Comparison of ENCODE assay signal across 37 cellular contexts in the genomic region with DNA sequence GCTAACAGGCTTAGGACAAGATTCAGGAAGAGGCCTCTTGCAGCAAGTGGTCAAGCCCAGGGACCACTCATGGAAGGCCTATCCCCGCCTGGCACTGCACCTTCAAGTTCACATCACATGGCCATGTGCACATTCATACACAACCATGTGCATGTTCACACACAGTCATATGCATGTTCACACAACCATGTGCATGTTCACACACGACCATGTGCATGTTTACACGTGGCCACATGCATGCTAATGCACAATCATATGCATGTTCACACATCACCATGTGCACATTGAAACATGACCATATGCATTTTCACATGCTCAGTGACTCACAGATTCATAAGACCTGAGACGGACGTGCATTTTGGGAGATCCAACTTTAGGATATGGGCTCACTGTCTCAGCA. TPM values are rescaled to one million over a fixed set of nuclear protein-coding genes. Genes with fewer than 3 reads are reported as not detected.
"Had no signal": no experiment of that assay in that cellular context is flagged by ENCODE, and none has a peak within 500 bp of the region (broad histone marks: within the 10 kb centered on the region; RNA-seq: fewer than 3 reads in every experiment).

No MANE protein-coding gene starts in this region.

- H3K36me3 ChIP-seq: adrenal gland, brain microvascular endothelial cell, breast epithelium, cardiac muscle cell had no signal

- DNase-seq: activated B cell treated with CpG ODN at 0.5 μM for 24 hours; activated CD4-positive, alpha-beta memory T cell treated with anti-CD3 and anti-CD28 coated beads for 36 hours; activated CD4-positive, alpha-beta T cell treated with anti-CD3 and anti-CD28 coated beads for 4 hours; activated CD4-positive, alpha-beta T cell treated with anti-CD3 and anti-CD28 coated beads, Interleukin-2, amount 10 ng/mL, durations not matched to agents 24 days and 14 days; activated CD4-positive, alpha-beta T cell treated with anti-CD3 and anti-CD28 coated beads, Interleukin-2, amount 50 U/mL, for 1 hour; activated CD4-positive, alpha-beta T cell treated with anti-CD3 and anti-CD28 coated beads, Interleukin-2, amount 50 U/mL, for 4 hours; activated CD4-positive, CD25-positive, alpha-beta regulatory T cell treated with anti-CD3 and anti-CD28 coated beads, Interleukin-2, amount 50 U/mL, for 72 hours; activated CD8-positive, alpha-beta memory T cell treated with anti-CD3 and anti-CD28 coated beads, Interleukin-2, amount 50 U/mL, for 4 hours; activated CD8-positive, alpha-beta T cell treated with anti-CD3 and anti-CD28 coated beads for 36 hours; activated effector memory CD4-positive, alpha-beta T cell treated with anti-CD3 and anti-CD28 coated beads, Interleukin-2, amount 50 U/mL, for 16 hours; activated gamma-delta T cell treated with Interleukin-2 at 50 U/mL for 16 hours; activated naive CD4-positive, alpha-beta T cell; activated naive CD4-positive, alpha-beta T cell treated with anti-CD3 and anti-CD28 coated beads for 36 hours; activated naive CD4-positive, alpha-beta T cell treated with anti-CD3 and anti-CD28 coated beads, Interleukin-2, amount 50 U/mL, for 16 hours; activated naive CD8-positive, alpha-beta T cell treated with anti-CD3 and anti-CD28 coated beads for 36 hours; activated T-cell treated with anti-CD3 and anti-CD28 coated beads for 4 hours; activated T-cell treated with anti-CD3 and anti-CD28 coated beads, Interleukin-2, amount 50 U/mL, for 1 hour; activated T-cell treated with anti-CD3 and anti-CD28 coated beads, Interleukin-2, amount 50 U/mL, for 4 hours; activated T-cell treated with anti-CD3 and anti-CD28 coated beads, Interleukin-2, amount 50 U/mL, for 72 hours; amniotic stem cell; aorta; body of pancreas; brain microvascular endothelial cell; caudate nucleus; T-helper 1 cell; T-helper 2 cell; T-helper 9 cell had no signal

- H3K4me3 ChIP-seq: adrenal gland, body of pancreas, breast epithelium, cardiac muscle cell had no signal

- H3K9me3 ChIP-seq: adrenal gland, body of pancreas, breast epithelium had no signal

- H3K27me3 ChIP-seq: adrenal gland, body of pancreas, brain microvascular endothelial cell, breast epithelium had no signal

- FAIRE-seq: astrocyte, TTC549 had no signal

- H3K27ac ChIP-seq: adrenal gland, body of pancreas, brain microvascular endothelial cell, breast epithelium, cardiac muscle cell, VCaP had no signal

- H3K4me1 ChIP-seq: adrenal gland, body of pancreas, breast epithelium had no signal

- ATAC-seq: activated CD8-positive, alpha-beta T cell treated with anti-CD3 and anti-CD28 coated beads for 36 hours; activated naive CD4-positive, alpha-beta T cell treated with anti-CD3 and anti-CD28 coated beads, Interleukin-2, amount 50 U/mL, for 72 hours; activated T-cell treated with anti-CD3 and anti-CD28 coated beads, Interleukin-2, amount 50 U/mL, for 4 hours; activated T-cell treated with anti-CD3 and anti-CD28 coated beads, Interleukin-2, amount 50 U/mL, for 72 hours; activated T-helper 17 cell treated with anti-CD3 and anti-CD28 coated beads, Interleukin-2, amount 50 U/mL, for 72 hours; body of pancreas had no signal

RNA-seq across cellular contexts. Expression of gene GAB4, which starts 48.0 kb away (rescaled TPM):
- total RNA-seq: activated CD4-positive, alpha-beta memory T cell treated with anti-CD3 and anti-CD28 coated beads for 36 hours; activated CD4-positive, alpha-beta T cell treated with anti-CD3 and anti-CD28 coated beads, Interleukin-2, amount 10 ng/mL, durations not matched to agents 24 days and 14 days; activated CD8-positive, alpha-beta memory T cell treated with anti-CD3 and anti-CD28 coated beads for 36 hours; activated CD8-positive, alpha-beta T cell treated with anti-CD3 and anti-CD28 coated beads for 36 hours; activated naive CD4-positive, alpha-beta T cell treated with anti-CD3 and anti-CD28 coated beads for 36 hours; activated naive CD4-positive, alpha-beta T cell treated with anti-CD3 and anti-CD28 coated beads, Interleukin-2, amount 50 U/mL, for 72 hours; activated T-cell treated with anti-CD3 and anti-CD28 coated beads, Interleukin-2, amount 50 U/mL, for 4 hours; activated T-cell treated with anti-CD3 and anti-CD28 coated beads, Interleukin-2, amount 50 U/mL, for 72 hours; activated T-helper 1 cell treated with anti-CD3 and anti-CD28 coated beads, Interleukin-12 subunit alpha, Interleukin-12 subunit beta, Interleukin-2, Interleukin-4 antibody, amounts not matched to agents 30 ng/mL and 10 ng/mL and 1 ng/mL, durations not matched to agents 14 hours and 24 hours and 36 hours; activated T-helper 17 cell treated with anti-CD3 and anti-CD28 coated beads, Interleukin-2, amount 50 U/mL, for 72 hours; adrenal gland; aorta; astrocyte; body of pancreas; breast epithelium; cardiac muscle cell had no signal
- polyA plus RNA-seq: aorta, cardiac muscle cell had no signal
